15 cellular contexts compared by ENCODE assay signal in the genomic region with DNA sequence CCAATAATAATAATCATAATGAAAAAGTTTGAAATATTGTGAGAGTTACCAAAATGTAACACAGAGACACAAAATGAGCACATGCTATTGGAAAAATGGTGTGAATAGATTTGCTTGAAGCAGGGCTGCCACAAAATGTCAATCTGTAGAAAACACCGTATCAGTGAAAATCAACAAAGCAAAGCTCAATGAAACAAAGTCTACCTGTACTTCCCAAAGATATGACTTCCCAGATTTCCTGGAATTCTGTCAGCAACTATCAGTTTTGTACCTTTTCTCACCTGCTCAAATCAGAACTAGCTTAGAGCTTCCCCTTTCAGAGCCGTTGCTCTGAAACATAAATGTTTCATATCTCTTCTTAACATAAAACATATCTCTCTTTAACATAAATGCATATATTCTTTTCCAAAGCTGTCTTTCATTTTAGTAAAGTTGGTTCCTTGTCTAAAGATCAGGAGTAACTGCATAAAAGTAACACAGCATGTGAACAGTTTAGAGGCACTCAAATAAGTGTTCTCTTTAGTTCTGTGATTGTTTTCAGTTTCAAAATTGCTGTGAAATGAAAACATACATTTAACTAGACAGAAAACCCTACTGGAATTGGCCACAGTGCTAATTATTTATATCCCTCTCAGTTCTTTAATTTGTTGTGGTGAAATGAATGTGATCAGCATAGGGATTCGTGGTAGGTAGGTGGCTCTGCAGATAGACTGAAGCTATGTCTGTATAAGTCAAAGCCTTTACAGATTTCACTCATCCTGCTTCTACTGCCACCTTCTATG.
DNase-seq lines count a peak whose midpoint lies in the region; ATAC-seq and TF ChIP-seq lines count a peak whose summit lies in the region.
"Had no signal": no experiment of that assay in that cellular context is flagged by ENCODE, and none has a peak within 500 bp of the region (broad histone marks: within the 10 kb centered on the region; RNA-seq: fewer than 3 reads in every experiment).

No MANE protein-coding gene starts in this region.

- TF ChIP-seq CTCF in lower lobe of right lung (IDR thresholded peaks at IDR 0.05): no peak

- intact Hi-C loops in lower lobe of right lung (cut with DNase I): no loop called here

- DNase-seq in left lobe of liver (ENCODE audit: low spot score) (no peak), cerebellum (ENCODE audit: low spot score) (no peak), lower lobe of right lung (no peak), OCI-M2 (lab: John Stamatoyannopoulos, UW; ENCODE audit: unreplicated experiment) (no peak)
- DNase-seq: foreskin fibroblast; mesenchymal stem cell; NCI-H1436; NCI-H446 treated with DMSO at 0.1 percent for 48 hours; PC-9; stimulated activated naive CD8-positive, alpha-beta T cell treated with anti-CD3 and anti-CD28 coated beads, Interleukin-15, amount 100 ng/mL, for 72 hours had no signal

- ATAC-seq in GM19324 (IDR thresholded peaks at IDR 0.05; ENCODE audit: low FRiP score, unreplicated experiment) (peak; percentile 70), GM21786 (IDR thresholded peaks at IDR 0.05; ENCODE audit: unreplicated experiment) (peak; percentile 68), HG03159 (IDR thresholded peaks at IDR 0.05; ENCODE audit: unreplicated experiment) (peak; percentile 66), left lobe of liver (peak; percentile 26), lower lobe of right lung (no peak)
- ATAC-seq: stimulated activated naive CD8-positive, alpha-beta T cell treated with anti-CD3 and anti-CD28 coated beads, Interleukin-15, amount 100 ng/mL, for 72 hours had no signal

- no peaks in the 10 kb centered on the region for H3K27me3 ChIP-seq in lower lobe of right lung (ENCODE audit: low read depth)

- H3K4me1 ChIP-seq in lower lobe of right lung: no peaks in the 10 kb centered on the region

- no peak overlapping the region for H3K4me3 ChIP-seq in lower lobe of right lung
- H3K4me3 ChIP-seq: PC-9 had no signal

- H3K9me3 ChIP-seq in lower lobe of right lung: no peaks in the 10 kb centered on the region

- H3K36me3 ChIP-seq in lower lobe of right lung: no peaks in the 10 kb centered on the region

- H3K27ac ChIP-seq in lower lobe of right lung: no peak overlapping the region
- H3K27ac ChIP-seq: C4-2B, PC-9, VCaP had no signal

Comparison
In these comparisons a context has a peak if more than half of its experiments do, and no peak if none do; other contexts are left out.
1. ATAC-seq: peak in GM19324 (single experiment), GM21786 (single experiment), HG03159 (single experiment) and left lobe of liver (single experiment); none in lower lobe of right lung (0 of 2).